In genomic region chrX:11474021-11474420, GRCh38 we compare ENCODE assay signal across 22 cellular contexts.
"Had no signal": no experiment of that assay in that cellular context is flagged by ENCODE, and none has a peak within 500 bp of the region (broad histone marks: within the 10 kb centered on the region; RNA-seq: fewer than 3 reads in every experiment).

No MANE protein-coding gene starts in this region.

- FAIRE-seq: RCC 7860 had no signal

- H3K27ac Mint-ChIP-seq: IgD-negative memory B cell had no signal

- H3K36me3 ChIP-seq: SJSA1 had no signal

- H3K4me1 ChIP-seq: SJSA1 had no signal

- H3K36me3 Mint-ChIP-seq: IgD-negative memory B cell had no signal

- H3K9me3 ChIP-seq: SJSA1 had no signal

- H3K27ac ChIP-seq: SJSA1, SK-N-MC had no signal

- H3K27me3 Mint-ChIP-seq: IgD-negative memory B cell had no signal

- H3K4me1 Mint-ChIP-seq: IgD-negative memory B cell had no signal

- H3K9me3 Mint-ChIP-seq: IgD-negative memory B cell had no signal

- H3K27me3 ChIP-seq: SJSA1 had no signal

- DNase-seq: KBM-7, MV-4-11, NCI-H1048, NCI-H1105 treated with DMSO at 0.1 percent for 48 hours, NCI-H1417 treated with DMSO at 0.1 percent for 48 hours, NCI-H146, NCI-H1694 treated with DMSO at 0.1 percent for 48 hours, NCI-H1930, NCI-H2081, NCI-H2107, NCI-H2227 treated with DMSO at 0.1 percent for 48 hours, NCI-H510A, NCI-H524 treated with DMSO at 0.1 percent for 48 hours, NCI-H69, NCI-H774, Right ventricle myocardium superior, RPMI8226, SIG-M5 had no signal

- H3K4me3 ChIP-seq: SJSA1, SK-N-MC had no signal
